In the genomic region with DNA sequence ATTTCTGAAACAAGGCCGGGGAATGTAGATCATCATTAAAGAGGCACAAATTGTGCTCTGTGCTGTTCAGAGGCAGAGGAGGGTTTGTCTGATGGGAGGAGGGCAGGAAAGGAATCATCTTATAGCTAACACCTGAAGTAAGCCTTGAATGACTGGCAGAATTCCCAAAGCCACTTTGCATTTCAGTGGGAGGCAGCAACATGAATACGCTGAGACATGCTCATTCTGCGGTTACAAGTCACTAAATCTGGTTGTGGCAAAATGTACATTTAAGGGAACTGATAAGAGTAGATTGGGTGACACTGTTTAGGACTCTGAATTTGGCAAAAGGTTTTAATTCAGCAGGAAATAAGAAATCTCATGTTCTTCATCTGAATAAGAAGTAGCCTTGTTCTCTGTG, we compare ENCODE assay signal across 1 cellular context.
TF ChIP-seq lines count a peak whose summit lies in the region.

No MANE protein-coding gene starts in this region.

TF ChIP-seq in GM23338, 12 proteins besides CTCF, POLR2A, EP300 and RAD21 (continued from another document):
- TF ChIP-seq ZNF462 (CRISPR knock-in tag; IDR thresholded peaks at IDR 0.05) (no peak), ZNF114 (CRISPR knock-in tag; IDR thresholded peaks at IDR 0.05) (no peak), CREB1 (CRISPR knock-in tag; IDR thresholded peaks at IDR 0.05; ENCODE audit: low read depth) (no peak)
- TF ChIP-seq, protein P1, sequence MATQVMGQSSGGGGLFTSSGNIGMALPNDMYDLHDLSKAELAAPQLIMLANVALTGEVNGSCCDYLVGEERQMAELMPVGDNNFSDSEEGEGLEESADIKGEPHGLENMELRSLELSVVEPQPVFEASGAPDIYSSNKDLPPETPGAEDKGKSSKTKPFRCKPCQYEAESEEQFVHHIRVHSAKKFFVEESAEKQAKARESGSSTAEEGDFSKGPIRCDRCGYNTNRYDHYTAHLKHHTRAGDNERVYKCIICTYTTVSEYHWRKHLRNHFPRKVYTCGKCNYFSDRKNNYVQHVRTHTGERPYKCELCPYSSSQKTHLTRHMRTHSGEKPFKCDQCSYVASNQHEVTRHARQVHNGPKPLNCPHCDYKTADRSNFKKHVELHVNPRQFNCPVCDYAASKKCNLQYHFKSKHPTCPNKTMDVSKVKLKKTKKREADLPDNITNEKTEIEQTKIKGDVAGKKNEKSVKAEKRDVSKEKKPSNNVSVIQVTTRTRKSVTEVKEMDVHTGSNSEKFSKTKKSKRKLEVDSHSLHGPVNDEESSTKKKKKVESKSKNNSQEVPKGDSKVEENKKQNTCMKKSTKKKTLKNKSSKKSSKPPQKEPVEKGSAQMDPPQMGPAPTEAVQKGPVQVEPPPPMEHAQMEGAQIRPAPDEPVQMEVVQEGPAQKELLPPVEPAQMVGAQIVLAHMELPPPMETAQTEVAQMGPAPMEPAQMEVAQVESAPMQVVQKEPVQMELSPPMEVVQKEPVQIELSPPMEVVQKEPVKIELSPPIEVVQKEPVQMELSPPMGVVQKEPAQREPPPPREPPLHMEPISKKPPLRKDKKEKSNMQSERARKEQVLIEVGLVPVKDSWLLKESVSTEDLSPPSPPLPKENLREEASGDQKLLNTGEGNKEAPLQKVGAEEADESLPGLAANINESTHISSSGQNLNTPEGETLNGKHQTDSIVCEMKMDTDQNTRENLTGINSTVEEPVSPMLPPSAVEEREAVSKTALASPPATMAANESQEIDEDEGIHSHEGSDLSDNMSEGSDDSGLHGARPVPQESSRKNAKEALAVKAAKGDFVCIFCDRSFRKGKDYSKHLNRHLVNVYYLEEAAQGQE (IDR thresholded peaks at IDR 0.05; ENCODE audit: unreplicated experiment), result no peak
